In genomic region chr9:135765416-135765815, GRCh38 we compare ENCODE assay signal across 27 cellular contexts.
DNase-seq lines count a peak whose midpoint lies in the region; ATAC-seq lines count a peak whose summit lies in the region.
"Had no signal": no experiment of that assay in that cellular context is flagged by ENCODE, and none has a peak within 500 bp of the region (broad histone marks: within the 10 kb centered on the region; RNA-seq: fewer than 3 reads in every experiment).

No MANE protein-coding gene starts in this region.

- H2AK5ac ChIP-seq in neuronal stem cell (ENCODE audit: low read depth, low read length), result no peak overlapping the region

- ATAC-seq in esophagus mucosa, result no peak
- ATAC-seq: A549; CD8-positive, alpha-beta T cell had no signal

- H3K4me3 ChIP-seq in neuronal stem cell (ENCODE audit: low read length in 2 of 2), result no peak overlapping the region
- H3K4me3 ChIP-seq: A549; BLaER1; BLaER1 treated with 17β-estradiol and CSF1 and Interleukin-3, amounts not matched to agents 10 nM and 100 nM had no signal

- peaks cover 0 to 8% (median 0%) of the 10 kb centered on the region in 3 experiments for H3K27me3 ChIP-seq in neuronal stem cell (ENCODE audit: control insufficient read depth in 3 of 3, insufficient read depth in 3 of 3, low read depth in 1 of 3, low read length in 3 of 3)
- H3K27me3 ChIP-seq: BE2C; BLaER1; BLaER1 treated with 17β-estradiol and CSF1 and Interleukin-3, amounts not matched to agents 10 nM and 100 nM had no signal

- no peak overlapping the region for H3K4ac ChIP-seq in neuronal stem cell (ENCODE audit: low read length)

- peaks cover 8% of the 10 kb centered on the region for H3K79me1 ChIP-seq in neuronal stem cell (ENCODE audit: low read depth, low read length)

- H3K9me3 ChIP-seq in neuronal stem cell (replicated peaks in 1 of 2; ENCODE audit: control insufficient read depth in 2 of 2, insufficient read depth in 1 of 2, low read depth in 1 of 2, low read length in 2 of 2), result peaks cover 7 to 8% of the 10 kb centered on the region in 2 donors
- H3K9me3 ChIP-seq: BE2C had no signal

- H3K4me1 ChIP-seq in neuronal stem cell (ENCODE audit: control insufficient read depth in 2 of 2, insufficient read depth in 1 of 2, low read depth in 1 of 2, low read length in 2 of 2), result no peaks in the 10 kb centered on the region
- H3K4me1 ChIP-seq: A549; BE2C; BLaER1; BLaER1 treated with 17β-estradiol and CSF1 and Interleukin-3, amounts not matched to agents 10 nM and 100 nM; Caco-2 had no signal

- no peak overlapping the region for H3K14ac ChIP-seq in neuronal stem cell (ENCODE audit: low read length)

- WGBS in neuronal stem cell (ENCODE audit: extremely low coverage in 2 of 2, insufficient read length in 2 of 2, insufficient replicate concordance in 1 of 2), 2 donors, result no CpG with 5 or more reads among the region's 13 CpGs

- H4K91ac ChIP-seq in neuronal stem cell (ENCODE audit: low read depth, low read length, poor library complexity), result no peak overlapping the region

- no peak overlapping the region for H2BK12ac ChIP-seq in neuronal stem cell (ENCODE audit: low read length)

- H3K18ac ChIP-seq in neuronal stem cell (ENCODE audit: low read length), result no peak overlapping the region

- no peak overlapping the region for H3K4me2 ChIP-seq in neuronal stem cell (ENCODE audit: insufficient read depth, low read length, poor library complexity, severe bottlenecking)
- H3K4me2 ChIP-seq: A549; BLaER1; BLaER1 treated with 17β-estradiol and CSF1 and Interleukin-3, amounts not matched to agents 10 nM and 100 nM had no signal

- no peak overlapping the region for H3K9ac ChIP-seq in neuronal stem cell (ENCODE audit: low read depth, low read length, poor library complexity)
- H3K9ac ChIP-seq: BLaER1; BLaER1 treated with 17β-estradiol and CSF1 and Interleukin-3, amounts not matched to agents 10 nM and 100 nM had no signal

- no peak overlapping the region for H2BK120ac ChIP-seq in neuronal stem cell (ENCODE audit: low read depth, low read length)

- H3K36me3 ChIP-seq in neuronal stem cell (replicated peaks in 1 of 2; ENCODE audit: control insufficient read depth in 2 of 2, insufficient read depth in 2 of 2, low read length in 2 of 2), result no peaks in the 10 kb centered on the region
- H3K36me3 ChIP-seq: BLaER1; BLaER1 treated with 17β-estradiol and CSF1 and Interleukin-3, amounts not matched to agents 10 nM and 100 nM had no signal

- no peak for DNase-seq in neuronal stem cell (ENCODE audit: low spot score)
- DNase-seq: 8988T; ACHN; AML-193; BE2C; C1 segment of cervical spinal cord; Caco-2; Calu3; CD4-positive, alpha-beta memory T cell; CD4-positive, alpha-beta T cell; CD4-positive, CD25-positive, alpha-beta regulatory T cell; CD8-positive, alpha-beta memory T cell; CD8-positive, alpha-beta T cell; COR-L47; DMS 273 treated with DMSO at 0.1 percent for 48 hours; DMS153; DMS53; DMS79; DMS79 treated with DMSO at 0.1 percent for 48 hours; DND-41; EL had no signal

- no peak overlapping the region for H2BK15ac ChIP-seq in neuronal stem cell (ENCODE audit: low read length)

- no peak overlapping the region for H4K8ac ChIP-seq in neuronal stem cell (ENCODE audit: low read depth, low read length)

- no peak overlapping the region for H2AFZ ChIP-seq in neuronal stem cell (ENCODE audit: low read length)

- H3K27ac ChIP-seq in neuronal stem cell (replicated peaks; ENCODE audit: low read length), result no peak overlapping the region
- H3K27ac ChIP-seq: 22Rv1; A549; BLaER1; BLaER1 treated with 17β-estradiol and CSF1 and Interleukin-3, amounts not matched to agents 10 nM and 100 nM; C4-2B had no signal

- H3K23ac ChIP-seq in neuronal stem cell (ENCODE audit: low read depth, low read length, poor library complexity), result no peak overlapping the region

- H2BK5ac ChIP-seq in neuronal stem cell (ENCODE audit: low read length), result peak overlapping the region; percentile 66
